11 cellular contexts compared by ENCODE assay signal in genomic region chr6:167683028-167683862, GRCh38.
DNase-seq lines count a peak whose midpoint lies in the region; ATAC-seq and TF ChIP-seq lines count a peak whose summit lies in the region.
"Had no signal": no experiment of that assay in that cellular context is flagged by ENCODE, and none has a peak within 500 bp of the region (broad histone marks: within the 10 kb centered on the region; RNA-seq: fewer than 3 reads in every experiment).

No MANE protein-coding gene starts in this region.

- DNase-seq in LHCN-M2 (ENCODE audit: low read depth) (peak; percentile 8), choroid plexus epithelial cell (ENCODE audit: low read depth) (peak; percentile 95), GOT3 (lab: John Stamatoyannopoulos, UW) (no peak), KG1 (lab: John Stamatoyannopoulos, UW) (no peak)
- no peak for DNase-seq in activated CD4-positive, alpha-beta T cell treated with anti-CD3 and anti-CD28 coated beads for 48 hours
- DNase-seq: activated CD4-positive, CD25-positive, alpha-beta regulatory T cell; GM23248; stimulated activated CD4-positive, alpha-beta T cell treated with anti-CD3 and anti-CD28 coated beads, Interleukin-4, amount 100 ng/mL, for 4 hours had no signal

- H3K9ac ChIP-seq in skeletal muscle tissue (ENCODE audit: low read depth in 1 of 3, low read length in 3 of 3): peak overlapping the region; percentile 35 to 78 (median 60)
- H3K9ac ChIP-seq: GM23248 had no signal

- peaks cover 14 to 43% (median 37%) of the 10 kb centered on the region in 3 donors for H3K4me1 ChIP-seq in skeletal muscle tissue (ENCODE audit: control insufficient read depth in 3 of 3, insufficient read depth in 3 of 3, low read length in 3 of 3)

- H3K36me3 ChIP-seq in skeletal muscle tissue (ENCODE audit: control insufficient read depth in 3 of 3, insufficient read depth in 3 of 3, low read length in 3 of 3): no peaks in the 10 kb centered on the region

- H3K9me3 ChIP-seq in skeletal muscle tissue (ENCODE audit: control insufficient read depth in 3 of 3, low read length in 3 of 3): no peaks in the 10 kb centered on the region

- no peaks in the 10 kb centered on the region for H3K27me3 ChIP-seq in layer of hippocampus (ENCODE audit: control insufficient read depth, insufficient read depth, low read length)
- peaks cover 0 to 6% (median 3%) of the 10 kb centered on the region in 3 donors for H3K27me3 ChIP-seq in skeletal muscle tissue (ENCODE audit: control insufficient read depth in 3 of 3, insufficient read depth in 3 of 3, low read length in 3 of 3)

- H3K4me3 ChIP-seq in choroid plexus epithelial cell (ENCODE audit: low read depth, low read length) (no peak overlapping the region), skeletal muscle tissue (ENCODE audit: low read length in 3 of 3) (peak overlapping the region in 2 of 3 donors; percentile 32 to 58)
- H3K4me3 ChIP-seq: GM23248 had no signal

- no peak for ATAC-seq in GM19455 (IDR thresholded peaks at IDR 0.05; ENCODE audit: unreplicated experiment)

- TF ChIP-seq CTCF in choroid plexus epithelial cell (conservative IDR thresholded peaks at IDR 0.05; ENCODE audit: low read depth, low read length): no peak

- H3K27ac ChIP-seq in layer of hippocampus (ENCODE audit: low read depth, low read length): peak overlapping the region; percentile 81
- peak overlapping the region; percentile 87 for H3K27ac ChIP-seq in skeletal muscle tissue (ENCODE audit: low read depth, low read length)
- H3K27ac ChIP-seq: GM23248 had no signal

Comparison
In these comparisons a context has a peak if more than half of its experiments do, and no peak if none do; other contexts are left out.
1. DNase-seq: peak in LHCN-M2 (single experiment) and choroid plexus epithelial cell (single experiment); none in GOT3 (single experiment), activated CD4-positive, alpha-beta T cell treated with anti-CD3 and anti-CD28 coated beads for 48 hours (single experiment) and KG1 (single experiment).